In the genomic region with DNA sequence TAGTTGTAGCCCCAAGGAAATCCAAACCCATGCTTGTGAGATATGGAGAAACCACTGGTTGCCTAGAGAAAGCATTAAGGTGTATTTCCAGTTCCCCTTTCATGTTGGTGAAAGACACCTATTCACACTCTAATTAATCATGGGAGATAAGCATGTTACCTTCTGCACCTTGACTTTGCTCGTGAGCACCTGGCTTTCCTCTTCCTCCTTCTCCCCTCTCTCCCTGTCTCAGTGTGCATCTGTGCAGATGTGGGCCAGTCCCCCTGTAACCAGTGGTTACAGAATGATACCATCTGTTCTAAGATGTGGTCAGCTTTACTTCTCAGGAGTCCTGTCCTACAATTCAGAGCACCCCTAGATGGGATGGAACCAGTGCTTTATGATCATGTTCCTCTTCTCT, we compare ENCODE assay signal across 15 cellular contexts.
DNase-seq lines count a peak whose midpoint lies in the region; ATAC-seq and TF ChIP-seq lines count a peak whose summit lies in the region.
"Had no signal": no experiment of that assay in that cellular context is flagged by ENCODE, and none has a peak within 500 bp of the region (broad histone marks: within the 10 kb centered on the region; RNA-seq: fewer than 3 reads in every experiment).

No MANE protein-coding gene starts in this region.

- no peaks in the 10 kb centered on the region for H3K36me3 ChIP-seq in osteoblast (ENCODE audit: insufficient read depth, low read length)
- H3K36me3 ChIP-seq: heart left ventricle had no signal

- no peak for TF ChIP-seq CTCF in GM12865 (IDR thresholded peaks at IDR 0.05; ENCODE audit: insufficient read depth, low read depth, low read length, missing control alignments)
- TF ChIP-seq CTCF in osteoblast (IDR thresholded peaks at IDR 0.05; ENCODE audit: extremely low read depth, low read depth, low read length): no peak

- no peaks in the 10 kb centered on the region for H4K20me1 ChIP-seq in osteoblast (ENCODE audit: insufficient read depth, low read length)

- no peaks in the 10 kb centered on the region for H3K27me3 ChIP-seq in osteoblast (ENCODE audit: insufficient read depth, low read length)
- H3K27me3 ChIP-seq: heart left ventricle had no signal

- no peaks in the 10 kb centered on the region for H3K9me3 ChIP-seq in osteoblast (ENCODE audit: low read depth, low read length)
- H3K9me3 ChIP-seq: A549, heart left ventricle had no signal

- peak; percentile 77 for ATAC-seq in GM19351 (IDR thresholded peaks at IDR 0.05; ENCODE audit: unreplicated experiment)
- peak; percentile 72 for ATAC-seq in HG02571 (IDR thresholded peaks at IDR 0.05; ENCODE audit: unreplicated experiment)
- ATAC-seq in HG03280 (IDR thresholded peaks at IDR 0.05; ENCODE audit: unreplicated experiment): peak; percentile 58
- ATAC-seq: A549, heart left ventricle had no signal

- peak; percentile 64 for DNase-seq in GM12865 (ENCODE audit: low read depth)
- no peak for DNase-seq in osteoblast (ENCODE audit: insufficient read length, low spot score, missing footprints)
- DNase-seq in stimulated activated CD4-positive, alpha-beta T cell treated with anti-CD3 and anti-CD28 coated beads, Interleukin-4, amount 100 ng/mL, for 1 hour: no peak
- no peak for DNase-seq in NCI-H82 treated with DMSO at 0.1 percent for 48 hours (lab: John Stamatoyannopoulos, UW; ENCODE audit: unreplicated experiment)
- DNase-seq in effector CD4-positive, alpha-beta T cell: no peak
- DNase-seq: activated T-cell treated with anti-CD3 and anti-CD28 coated beads, Interleukin-2, amount 50 U/mL, for 1 hour; heart left ventricle; NCI-H1105 treated with DMSO at 0.1 percent for 48 hours; NCI-H345; posterior cingulate gyrus; SW 1271 had no signal

- no peak overlapping the region for H3K4me3 ChIP-seq in GM12865 (ENCODE audit: low read depth, low read length)
- no peak overlapping the region for H3K4me3 ChIP-seq in osteoblast (ENCODE audit: insufficient read depth, low read length)
- H3K4me3 ChIP-seq: A549, heart left ventricle had no signal

- H2AFZ ChIP-seq in osteoblast (ENCODE audit: low read length): no peak overlapping the region

- no peaks in the 10 kb centered on the region for H3K79me2 ChIP-seq in osteoblast (ENCODE audit: insufficient read depth, low read length)

- H3K27ac ChIP-seq in osteoblast (ENCODE audit: low read depth, low read length): no peak overlapping the region
- H3K27ac ChIP-seq: A549, heart left ventricle had no signal

- peaks cover 41% of the 10 kb centered on the region for H3K4me1 ChIP-seq in osteoblast (ENCODE audit: insufficient read depth, low read length)

- no peak overlapping the region for H3K4me2 ChIP-seq in osteoblast (ENCODE audit: insufficient read depth, low read length)
- H3K4me2 ChIP-seq: A549 had no signal
